In the genomic region with DNA sequence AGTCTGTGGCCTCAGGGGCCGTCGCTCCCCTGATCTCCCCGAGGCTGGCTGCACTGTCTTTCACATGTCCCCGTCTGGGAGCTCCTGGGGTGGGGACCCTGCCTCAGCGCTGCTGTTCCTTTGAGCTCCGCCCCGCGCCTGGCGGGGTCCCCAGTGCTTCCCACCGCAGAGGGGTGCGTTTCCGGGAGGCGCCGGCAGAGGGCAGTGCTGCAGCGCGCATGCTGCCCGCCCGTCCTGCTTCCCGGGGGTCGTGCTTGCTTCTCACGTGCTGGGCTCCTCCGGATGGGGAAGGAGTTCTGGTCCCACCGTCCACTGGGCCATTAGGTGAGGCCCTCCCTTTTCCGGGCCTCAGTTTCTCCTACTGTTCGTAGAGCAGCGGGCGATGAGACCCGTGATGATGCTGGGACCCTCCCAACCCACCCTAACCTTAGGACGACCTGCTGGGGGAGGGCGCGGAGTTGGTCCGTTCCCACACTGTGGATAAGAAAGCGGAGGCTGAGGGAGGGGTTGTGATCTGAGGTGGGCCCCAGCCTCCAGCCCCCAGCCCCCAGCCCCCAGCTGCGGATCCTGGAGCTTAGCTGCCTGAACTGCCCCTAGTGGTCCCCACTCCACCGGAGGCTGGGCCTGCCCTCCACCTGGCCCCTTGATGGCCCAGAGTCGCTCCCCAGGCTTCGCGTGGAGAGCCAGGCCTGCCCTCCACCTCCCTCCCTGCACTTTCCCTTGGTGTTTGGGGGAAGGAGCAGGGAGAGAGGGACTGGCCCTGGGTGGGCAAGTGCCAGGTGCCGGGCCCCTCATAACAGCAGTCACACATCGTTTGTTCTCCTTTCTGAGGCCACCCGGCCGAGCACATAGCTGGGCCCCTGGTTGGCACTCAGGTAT, we compare ENCODE assay signal across 8 cellular contexts. TPM values are rescaled to one million over a fixed set of nuclear protein-coding genes. Genes with fewer than 3 reads are reported as not detected.
DNase-seq lines count a peak whose midpoint lies in the region; ATAC-seq and TF ChIP-seq lines count a peak whose summit lies in the region.

No MANE protein-coding gene starts in this region.

- no peaks in the 10 kb centered on the region for H3K4me1 ChIP-seq in parathyroid adenoma

- H3K36me3 ChIP-seq in parathyroid adenoma (ENCODE audit: control insufficient read depth, insufficient read depth, low read length), result no peaks in the 10 kb centered on the region

- no peak overlapping the region for H3K27ac Mint-ChIP-seq in CD4-positive, alpha-beta T cell

- H3K4me1 Mint-ChIP-seq in CD4-positive, alpha-beta T cell (ENCODE audit: low read depth), result no peaks in the 10 kb centered on the region

- H3K36me3 Mint-ChIP-seq in CD4-positive, alpha-beta T cell (ENCODE audit: low read depth), result no peaks in the 10 kb centered on the region

- H3K79me2 ChIP-seq in parathyroid adenoma, result no peaks in the 10 kb centered on the region

- peak; percentile 87 for TF ChIP-seq CTCF in CD4-positive, alpha-beta T cell (IDR thresholded peaks at IDR 0.05)
- peak; percentile 53 for TF ChIP-seq CTCF in epithelial cell of esophagus (IDR thresholded peaks at IDR 0.05; ENCODE audit: insufficient read depth, low read depth, low read length, missing control alignments)
- TF ChIP-seq CTCF in parathyroid adenoma (IDR thresholded peaks at IDR 0.05), result peak; percentile 83

- intact Hi-C loops in CD4-positive, alpha-beta T cell (cut with DNase I, micrococcal nuclease), result loop anchor here in 1 of 2 experiments (10.0 kb wide), 1 partner anchor 307 kb away; no protein-coding TSS in a partner anchor

- no peak overlapping the region for H2AFZ ChIP-seq in parathyroid adenoma

- no peak overlapping the region for H3K4me3 ChIP-seq in epithelial cell of esophagus (ENCODE audit: low read length)
- no peak overlapping the region for H3K4me3 ChIP-seq in parathyroid adenoma (ENCODE audit: low read depth, low read length)

- no peak for ATAC-seq in CD4-positive, alpha-beta T cell (ENCODE audit: poor library complexity)
- no peak for ATAC-seq in GM18868 (IDR thresholded peaks at IDR 0.05; ENCODE audit: unreplicated experiment)

- H3K4me2 ChIP-seq in parathyroid adenoma (ENCODE audit: low read length), result no peak overlapping the region

- no peak overlapping the region for H3K9ac ChIP-seq in parathyroid adenoma

- CTCF ChIA-PET in CD4-positive, alpha-beta T cell (lab: Charles Lee), result interaction anchor here (0.9 kb wide), 1 partner anchor 9 kb away, joined by 3 read pairs; no protein-coding TSS in a partner anchor
- CTCF ChIA-PET in HEK293T (lab: Yijun Ruan, JAX), result interaction anchor here (0.6 to 1.0 kb wide), 7 partner anchors 11 to 312 kb away, joined by 3 to 6 read pairs (median 4); no protein-coding TSS in a partner anchor

- H3K27me3 Mint-ChIP-seq in CD4-positive, alpha-beta T cell, result peaks cover 14% of the 10 kb centered on the region

- no peaks in the 10 kb centered on the region for H3K9me3 Mint-ChIP-seq in CD4-positive, alpha-beta T cell

- DNase-seq in CD4-positive, alpha-beta T cell, result peak in 8 of 10 experiments; percentile 5 to 55 (median 19)
- peak; percentile 85 for DNase-seq in HEK293T (ENCODE audit: extremely low spot score)
- DNase-seq in activated CD4-positive, alpha-beta T cell treated with anti-CD3 and anti-CD28 coated beads, Interleukin-2, amount 50 U/mL, for 1 hour, result peak; percentile 23
- DNase-seq in epithelial cell of esophagus (ENCODE audit: low read depth), result no peak
- no peak for DNase-seq in NCI-H446 treated with DMSO at 0.1 percent for 48 hours (lab: John Stamatoyannopoulos, UW)
- DNase-seq in EL, result no peak

- no peaks in the 10 kb centered on the region for H3K27me3 ChIP-seq in CD4-positive, alpha-beta T cell (ENCODE audit: control insufficient read depth, insufficient read depth, low read length)
- peaks cover 2% of the 10 kb centered on the region for H3K27me3 ChIP-seq in parathyroid adenoma (ENCODE audit: control insufficient read depth, insufficient read depth, low read length)

- no peaks in the 10 kb centered on the region for H3K9me3 ChIP-seq in CD4-positive, alpha-beta T cell (ENCODE audit: control insufficient read depth, low read length)
- H3K9me3 ChIP-seq in parathyroid adenoma (ENCODE audit: control insufficient read depth, low read length), result no peaks in the 10 kb centered on the region

- H3K4me3 Mint-ChIP-seq in CD4-positive, alpha-beta T cell, result no peak overlapping the region

- no peak overlapping the region for H3K27ac ChIP-seq in CD4-positive, alpha-beta T cell (ENCODE audit: low read depth, low read length)
- no peak overlapping the region for H3K27ac ChIP-seq in parathyroid adenoma

- POLR2A ChIA-PET in CD4-positive, alpha-beta T cell (lab: Charles Lee), result no interaction called here
- POLR2A ChIA-PET in HEK293T (lab: Yijun Ruan, JAX), result interaction anchor here (1.2 kb wide), 1 partner anchor 11 kb away, joined by 3 read pairs; no protein-coding TSS in a partner anchor

TF ChIP-seq in HEK293T, 16 proteins besides CTCF, POLR2A, EP300 and RAD21:
- TF ChIP-seq CTBP1 (IDR thresholded peaks at IDR 0.05; ENCODE audit: borderline replicate concordance), result no peak
- TF ChIP-seq ARNT (IDR thresholded peaks at IDR 0.05), result no peak
- no peak for TF ChIP-seq FOXA1 (IDR thresholded peaks at IDR 0.05)
- no peak for TF ChIP-seq NFRKB (IDR thresholded peaks at IDR 0.05)
- TF ChIP-seq, protein P1, sequence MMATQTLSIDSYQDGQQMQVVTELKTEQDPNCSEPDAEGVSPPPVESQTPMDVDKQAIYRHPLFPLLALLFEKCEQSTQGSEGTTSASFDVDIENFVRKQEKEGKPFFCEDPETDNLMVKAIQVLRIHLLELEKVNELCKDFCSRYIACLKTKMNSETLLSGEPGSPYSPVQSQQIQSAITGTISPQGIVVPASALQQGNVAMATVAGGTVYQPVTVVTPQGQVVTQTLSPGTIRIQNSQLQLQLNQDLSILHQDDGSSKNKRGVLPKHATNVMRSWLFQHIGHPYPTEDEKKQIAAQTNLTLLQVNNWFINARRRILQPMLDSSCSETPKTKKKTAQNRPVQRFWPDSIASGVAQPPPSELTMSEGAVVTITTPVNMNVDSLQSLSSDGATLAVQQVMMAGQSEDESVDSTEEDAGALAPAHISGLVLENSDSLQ (IDR thresholded peaks at IDR 0.05), result no peak
- TF ChIP-seq L3MBTL2 (conservative IDR thresholded peaks at IDR 0.05), result no peak; the same call in 1 of the 2 replicates
- no peak for TF ChIP-seq SUZ12 (IDR thresholded peaks at IDR 0.05)

RNA-seq across cellular contexts. Expression of gene CPZ, which starts 15.3 kb away (rescaled TPM):
- total RNA-seq in CD4-positive, alpha-beta T cell, result not detected

RNA-seq across cellular contexts. Expression of gene GPR78, which starts 27.6 kb away (rescaled TPM):
- total RNA-seq in CD4-positive, alpha-beta T cell, result not detected

Comparison
In these comparisons a context has a peak if more than half of its experiments do, and no peak if none do; other contexts are left out.
1. DNase-seq: peak in CD4-positive, alpha-beta T cell (8 of 10), HEK293T (single experiment) and activated CD4-positive, alpha-beta T cell treated with anti-CD3 and anti-CD28 coated beads, Interleukin-2, amount 50 U/mL, for 1 hour (single experiment); none in epithelial cell of esophagus (single experiment), NCI-H446 treated with DMSO at 0.1 percent for 48 hours (single experiment) and EL (single experiment).
2. Peak in every context shown above with its lines, with median percentiles within 50 percentile points of each other: CTCF ChIP-seq.